In the genomic region with DNA sequence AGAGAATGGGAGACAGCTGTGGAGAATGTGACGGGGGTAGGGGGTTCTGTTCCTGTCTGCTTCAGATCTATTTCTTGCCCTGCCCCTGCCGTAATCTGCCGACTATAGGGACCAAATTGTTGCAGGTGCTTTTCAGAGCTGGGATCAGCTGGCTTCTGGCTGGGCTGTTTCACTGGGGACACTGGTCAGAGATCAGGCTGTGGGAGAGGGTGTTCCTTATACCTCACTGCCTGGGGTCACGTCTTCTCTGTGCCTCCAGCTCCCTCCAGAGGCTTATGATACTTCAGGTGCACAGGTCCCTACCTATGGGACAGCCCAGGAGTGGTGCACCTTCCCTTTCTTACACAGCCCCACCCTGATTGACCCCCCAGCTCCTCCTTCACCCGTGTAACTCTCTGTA, we compare ENCODE assay signal across 1 cellular context.
TF ChIP-seq lines count a peak whose summit lies in the region.

No MANE protein-coding gene starts in this region.

TF ChIP-seq in GM23338, 12 proteins besides CTCF, POLR2A, EP300 and RAD21 (continued from another document):
- TF ChIP-seq ZNF462 (CRISPR knock-in tag; IDR thresholded peaks at IDR 0.05) (no peak), ZNF331 (CRISPR knock-in tag; IDR thresholded peaks at IDR 0.05; ENCODE audit: low read depth) (no peak), NANOG (IDR thresholded peaks at IDR 0.05; ENCODE audit: borderline replicate concordance) (no peak), ZNF114 (CRISPR knock-in tag; IDR thresholded peaks at IDR 0.05) (no peak), JUNB (IDR thresholded peaks at IDR 0.05; ENCODE audit: unreplicated experiment) (no peak), CREB1 (CRISPR knock-in tag; IDR thresholded peaks at IDR 0.05; ENCODE audit: low read depth) (no peak), POLR2AphosphoS5 (IDR thresholded peaks at IDR 0.05; ENCODE audit: low read depth) (no peak)
- TF ChIP-seq, protein P1, sequence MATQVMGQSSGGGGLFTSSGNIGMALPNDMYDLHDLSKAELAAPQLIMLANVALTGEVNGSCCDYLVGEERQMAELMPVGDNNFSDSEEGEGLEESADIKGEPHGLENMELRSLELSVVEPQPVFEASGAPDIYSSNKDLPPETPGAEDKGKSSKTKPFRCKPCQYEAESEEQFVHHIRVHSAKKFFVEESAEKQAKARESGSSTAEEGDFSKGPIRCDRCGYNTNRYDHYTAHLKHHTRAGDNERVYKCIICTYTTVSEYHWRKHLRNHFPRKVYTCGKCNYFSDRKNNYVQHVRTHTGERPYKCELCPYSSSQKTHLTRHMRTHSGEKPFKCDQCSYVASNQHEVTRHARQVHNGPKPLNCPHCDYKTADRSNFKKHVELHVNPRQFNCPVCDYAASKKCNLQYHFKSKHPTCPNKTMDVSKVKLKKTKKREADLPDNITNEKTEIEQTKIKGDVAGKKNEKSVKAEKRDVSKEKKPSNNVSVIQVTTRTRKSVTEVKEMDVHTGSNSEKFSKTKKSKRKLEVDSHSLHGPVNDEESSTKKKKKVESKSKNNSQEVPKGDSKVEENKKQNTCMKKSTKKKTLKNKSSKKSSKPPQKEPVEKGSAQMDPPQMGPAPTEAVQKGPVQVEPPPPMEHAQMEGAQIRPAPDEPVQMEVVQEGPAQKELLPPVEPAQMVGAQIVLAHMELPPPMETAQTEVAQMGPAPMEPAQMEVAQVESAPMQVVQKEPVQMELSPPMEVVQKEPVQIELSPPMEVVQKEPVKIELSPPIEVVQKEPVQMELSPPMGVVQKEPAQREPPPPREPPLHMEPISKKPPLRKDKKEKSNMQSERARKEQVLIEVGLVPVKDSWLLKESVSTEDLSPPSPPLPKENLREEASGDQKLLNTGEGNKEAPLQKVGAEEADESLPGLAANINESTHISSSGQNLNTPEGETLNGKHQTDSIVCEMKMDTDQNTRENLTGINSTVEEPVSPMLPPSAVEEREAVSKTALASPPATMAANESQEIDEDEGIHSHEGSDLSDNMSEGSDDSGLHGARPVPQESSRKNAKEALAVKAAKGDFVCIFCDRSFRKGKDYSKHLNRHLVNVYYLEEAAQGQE (IDR thresholded peaks at IDR 0.05; ENCODE audit: unreplicated experiment) = no peak
- TF ChIP-seq, protein P2, sequence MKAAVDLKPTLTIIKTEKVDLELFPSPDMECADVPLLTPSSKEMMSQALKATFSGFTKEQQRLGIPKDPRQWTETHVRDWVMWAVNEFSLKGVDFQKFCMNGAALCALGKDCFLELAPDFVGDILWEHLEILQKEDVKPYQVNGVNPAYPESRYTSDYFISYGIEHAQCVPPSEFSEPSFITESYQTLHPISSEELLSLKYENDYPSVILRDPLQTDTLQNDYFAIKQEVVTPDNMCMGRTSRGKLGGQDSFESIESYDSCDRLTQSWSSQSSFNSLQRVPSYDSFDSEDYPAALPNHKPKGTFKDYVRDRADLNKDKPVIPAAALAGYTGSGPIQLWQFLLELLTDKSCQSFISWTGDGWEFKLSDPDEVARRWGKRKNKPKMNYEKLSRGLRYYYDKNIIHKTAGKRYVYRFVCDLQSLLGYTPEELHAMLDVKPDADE (IDR thresholded peaks at IDR 0.05) = no peak
TF ChIP-seq in GM23338: peak in this region for 0.
